Comparison of ENCODE assay signal across 7 cellular contexts in genomic region chr7:66076459-66077329, GRCh38. TPM values are rescaled to one million over a fixed set of nuclear protein-coding genes. Genes with fewer than 3 reads are reported as not detected.
DNase-seq lines count a peak whose midpoint lies in the region; ATAC-seq, FAIRE-seq and TF ChIP-seq lines count a peak whose summit lies in the region.

No MANE protein-coding gene starts in this region.

- peaks cover 7% of the 10 kb centered on the region; the same call in 1 of the 2 replicates for H3K79me2 ChIP-seq in SU-DHL-6 (ENCODE audit: insufficient read depth, low read length)

- H3K4me2 ChIP-seq in SU-DHL-6 (ENCODE audit: low read depth, low read length, poor library complexity, severe bottlenecking) = peak overlapping the region; percentile 65

- no peaks in the 10 kb centered on the region for H4K20me1 ChIP-seq in SU-DHL-6 (ENCODE audit: low read depth, low read length)

- POLR2A ChIA-PET in HEK293 (lab: Yijun Ruan, JAX) = interaction anchor here (1.4 to 1.9 kb wide), 3 partner anchors 12 to 128 kb away, joined by 3 to 15 read pairs (median 8); partner anchors contain the start of genes CRCP and TPST1

- H3K9me2 ChIP-seq in SU-DHL-6 (replicated peaks; ENCODE audit: insufficient read depth, low read length) = no peaks in the 10 kb centered on the region

- H3K4me1 ChIP-seq in HEK293 (ENCODE audit: control insufficient read depth, insufficient read depth, low read length) (no peaks in the 10 kb centered on the region), gastroesophageal sphincter (peaks cover 0 to 30% (median 12%) of the 10 kb centered on the region in 3 donors)

- TF ChIP-seq CTCF in HEK293 (tag by site-specific recombination; IDR thresholded peaks at IDR 0.05) (no peak), SU-DHL-6 (IDR thresholded peaks at IDR 0.05; ENCODE audit: insufficient read depth, low read length, poor library complexity, severe bottlenecking) (no peak), gastroesophageal sphincter (IDR thresholded peaks at IDR 0.05) (no peak)

- DNase-seq in NCI-H1436 (lab: John Stamatoyannopoulos, UW) (no peak), HTR-8/SVneo (ENCODE audit: insufficient read length, low spot score) (no peak), NCI-H345 treated with DMSO at 0.1 percent for 48 hours (lab: John Stamatoyannopoulos, UW; ENCODE audit: unreplicated experiment) (no peak)

- no peak overlapping the region; the same call in 1 of the 2 replicates for H3K27ac ChIP-seq in HEK293 (ENCODE audit: extremely low read depth, low read depth, low read length)
- no peak overlapping the region for H3K27ac ChIP-seq in SU-DHL-6 (ENCODE audit: low read depth, low read length)
- peak overlapping the region in 3 of 4 donors; percentile 71 to 80 (median 78) for H3K27ac ChIP-seq in gastroesophageal sphincter
- peak overlapping the region in 13 of 21 experiments; percentile 55 to 84 (median 78) for H3K27ac ChIP-seq in skin epidermis

- FAIRE-seq in HTR-8/SVneo (lab: Jason Lieb, UNC) = no peak

- WGBS in gastroesophageal sphincter (ENCODE audit: low coverage in 1 of 2), 2 donors = 100% methylated on average over 4 of the region's 11 CpGs; no CpG with 5 or more reads in 1 of the 2 donors

- H3K4me3 ChIP-seq in HEK293 (ENCODE audit: low read depth, low read length) = peak overlapping the region; percentile 87
- H3K4me3 ChIP-seq in SU-DHL-6 (ENCODE audit: insufficient read depth, low read length, poor library complexity, severe bottlenecking) = peak overlapping the region; percentile 66
- peak overlapping the region; percentile 65 to 72 for H3K4me3 ChIP-seq in gastroesophageal sphincter
- H3K4me3 ChIP-seq in skin epidermis = peak overlapping the region; percentile 52 to 85 (median 75)

- TF ChIP-seq EP300 in gastroesophageal sphincter (IDR thresholded peaks at IDR 0.05) = no peak

- peaks cover 9% of the 10 kb centered on the region; the same call in 1 of the 2 replicates for H3F3A ChIP-seq in SU-DHL-6 (ENCODE audit: insufficient read depth)

- peak overlapping the region; percentile 88 for H2AFZ ChIP-seq in SU-DHL-6 (ENCODE audit: low read depth, low read length, severe bottlenecking)

- CTCF ChIA-PET in HEK293 (lab: Yijun Ruan, JAX) = interaction anchor here (0.6 kb wide), 1 partner anchor 203 kb away, joined by 3 read pairs; no protein-coding TSS in a partner anchor

- H3K36me3 ChIP-seq in HEK293 (ENCODE audit: control insufficient read depth in 2 of 2, insufficient read depth in 1 of 2, low read length in 2 of 2) (no peaks in the 10 kb centered on the region), SU-DHL-6 (ENCODE audit: low read length) (no peaks in the 10 kb centered on the region), gastroesophageal sphincter (peaks cover 0 to 35% of the 10 kb centered on the region in 2 donors)

- H3K27me3 ChIP-seq in SU-DHL-6 (ENCODE audit: low read length) = no peaks in the 10 kb centered on the region
- no peaks in the 10 kb centered on the region for H3K27me3 ChIP-seq in gastroesophageal sphincter

- ATAC-seq in gastroesophageal sphincter = no peak

- peak overlapping the region; percentile 71 for H3K9ac ChIP-seq in SU-DHL-6 (ENCODE audit: low read length)

- no peak for TF ChIP-seq POLR2A in gastroesophageal sphincter (IDR thresholded peaks at IDR 0.05)

- H3K9me3 ChIP-seq in HEK293 (ENCODE audit: control insufficient read depth, insufficient read depth, low read depth, low read length) (no peaks in the 10 kb centered on the region), SU-DHL-6 (ENCODE audit: insufficient read depth, low read length) (no peaks in the 10 kb centered on the region), gastroesophageal sphincter (no peaks in the 10 kb centered on the region)

TF ChIP-seq in HEK293, 187 proteins besides CTCF, POLR2A, EP300 and RAD21:
- TF ChIP-seq GLI2 (tag by site-specific recombination; IDR thresholded peaks at IDR 0.05; ENCODE audit: borderline replicate concordance, low read depth) (no peak), ZNF274 (IDR thresholded peaks at IDR 0.05; ENCODE audit: low read length) (no peak), ZNF274 (tag by site-specific recombination; IDR thresholded peaks at IDR 0.05; ENCODE audit: borderline replicate concordance) (no peak)
TF ChIP-seq in HEK293: peak in this region for 0.

RNA-seq across cellular contexts. Expression of gene ASL, which starts 1.1 kb away (rescaled TPM):
- 10 to 100 TPM; 10.5 to 36.3 (median 23.2) TPM for total RNA-seq in gastroesophageal sphincter

RNA-seq across cellular contexts. Expression of gene CRCP, which starts 38.0 kb away (rescaled TPM):
- 10 to 100 TPM; 42.8 to 75.8 (median 59.0) TPM for total RNA-seq in gastroesophageal sphincter

Comparison
In these comparisons a context has a peak if more than half of its experiments do, and no peak if none do; other contexts are left out.
1. H3K27ac ChIP-seq: peak in gastroesophageal sphincter (3 of 4) and skin epidermis (13 of 21); none in HEK293 (single experiment) and SU-DHL-6 (single experiment).
2. Peak in every context shown above with its lines, with median percentiles within 50 percentile points of each other: H3K4me3 ChIP-seq.